ENCODE assay signal across 14 cellular contexts in genomic region chr12:92995258-92995905, GRCh38.
DNase-seq lines count a peak whose midpoint lies in the region; ATAC-seq and TF ChIP-seq lines count a peak whose summit lies in the region.
"Had no signal": no experiment of that assay in that cellular context is flagged by ENCODE, and none has a peak within 500 bp of the region (broad histone marks: within the 10 kb centered on the region; RNA-seq: fewer than 3 reads in every experiment).

No MANE protein-coding gene starts in this region.

- no TSS peak for BruUV-seq in mammary epithelial cell (replicated peaks; lab: Mats Ljungman, UMichigan)

- in situ Hi-C loops in HAP-1 (cut with MboI; ENCODE audit: low sequenced_read_pairs): loop anchor here (25.0 kb wide), 1 partner anchor 208 kb away; no protein-coding TSS in a partner anchor
- in situ Hi-C loops in mammary epithelial cell (cut with MboI; ENCODE audit: low sequenced_read_pairs in 2 of 2): loop anchor here (25.0 kb wide), 1 partner anchor 1117 kb away; no protein-coding TSS in a partner anchor

- no peak overlapping the region for H2AFZ ChIP-seq in mammary epithelial cell (ENCODE audit: low read depth, low read length)

- DNase-seq in NK-92 (lab: John Stamatoyannopoulos, UW; ENCODE audit: unreplicated experiment) (no peak), HAP-1 (ENCODE audit: low spot score in 2 of 2) (no peak), mammary epithelial cell (no peak), erythroblast (lab: John Stamatoyannopoulos, UW) (no peak)
- DNase-seq: activated CD8-positive, alpha-beta T cell treated with anti-CD3 and anti-CD28 coated beads, Interleukin-2, amount 10 ng/mL, durations not matched to agents 7 days and 5 days; aorta; NCI-H187 treated with DMSO at 0.1 percent for 48 hours; ovary; trophoblast cell had no signal

- TF ChIP-seq POLR2A in erythroblast (IDR thresholded peaks at IDR 0.05; ENCODE audit: low read length): no peak

- ATAC-seq in GM19328 (IDR thresholded peaks at IDR 0.05; ENCODE audit: unreplicated experiment) (peak; percentile 71), HG02798 (IDR thresholded peaks at IDR 0.05; ENCODE audit: poor library complexity, unreplicated experiment) (peak; percentile 77), HG03565 (IDR thresholded peaks at IDR 0.05; ENCODE audit: unreplicated experiment) (peak; percentile 68)
- ATAC-seq: A549; activated CD8-positive, alpha-beta T cell treated with anti-CD3 and anti-CD28 coated beads, Interleukin-2, amount 10 ng/mL, durations not matched to agents 7 days and 5 days had no signal

- H3K36me3 ChIP-seq in BLaER1 (no peaks in the 10 kb centered on the region), HAP-1 (replicated peaks) (no peaks in the 10 kb centered on the region), mammary epithelial cell (ENCODE audit: insufficient read depth, low read length) (no peaks in the 10 kb centered on the region)
- H3K36me3 ChIP-seq: ovary had no signal

- H3K4me1 ChIP-seq in BLaER1: peaks cover 13% of the 10 kb centered on the region
- H3K4me1 ChIP-seq in HAP-1: peaks cover 4% of the 10 kb centered on the region; the same call in 1 of the 2 replicates
- H3K4me1 ChIP-seq in mammary epithelial cell (ENCODE audit: insufficient read depth, low read length): no peaks in the 10 kb centered on the region
- H3K4me1 ChIP-seq: A549 had no signal

- H3K79me2 ChIP-seq in mammary epithelial cell (ENCODE audit: insufficient read depth, low read length): no peaks in the 10 kb centered on the region

- WGBS in mammary epithelial cell (ENCODE audit: low coverage, missing lambda C conversion rate): 97% methylated on average over 7 of the region's 7 CpGs

- H4K20me1 ChIP-seq in BLaER1: no peaks in the 10 kb centered on the region
- no peaks in the 10 kb centered on the region for H4K20me1 ChIP-seq in mammary epithelial cell (ENCODE audit: insufficient read depth, low read length)

- dilution Hi-C loops in mammary epithelial cell (cut with HindIII; ENCODE audit: low sequenced_read_pairs): loop anchor here (10.0 kb wide), 1 partner anchor 389 kb away; no protein-coding TSS in a partner anchor

- CTCF ChIA-PET in mammary epithelial cell (lab: Charles Lee; ENCODE audit: low non-redundant PET): no interaction called here

- H3K4me3 ChIP-seq in BLaER1 (no peak overlapping the region), HAP-1 (no peak overlapping the region), mammary epithelial cell (replicated peaks in 1 of 3; ENCODE audit: insufficient read depth in 1 of 3, low read depth in 2 of 3, low read length in 3 of 3) (no peak overlapping the region)
- H3K4me3 ChIP-seq: A549, ovary had no signal

- intact Hi-C loops in mammary epithelial cell (cut with micrococcal nuclease): no loop called here

- H3K9me3 ChIP-seq in BLaER1 (no peaks in the 10 kb centered on the region), HAP-1 (no peaks in the 10 kb centered on the region; the same call in 1 of the 2 replicates), mammary epithelial cell (replicated peaks; ENCODE audit: insufficient read depth, low read length) (no peaks in the 10 kb centered on the region)
- H3K9me3 ChIP-seq: ovary had no signal

- no peak overlapping the region for H3K9ac ChIP-seq in BLaER1
- H3K9ac ChIP-seq in mammary epithelial cell (ENCODE audit: insufficient read depth, low read length): no peak overlapping the region

- H3K27me3 ChIP-seq in BLaER1 (no peaks in the 10 kb centered on the region), HAP-1 (ENCODE audit: low read depth) (no peaks in the 10 kb centered on the region), mammary epithelial cell (ENCODE audit: insufficient read depth, low read length) (no peaks in the 10 kb centered on the region)
- H3K27me3 ChIP-seq: ovary had no signal

- TF ChIP-seq CTCF in mammary epithelial cell (conservative IDR thresholded peaks at IDR 0.05 in 1 of 2, IDR thresholded peaks at IDR 0.05 in 1 of 2; ENCODE audit: extremely low read depth in 1 of 2, insufficient read depth in 1 of 2, low read depth in 1 of 2, low read length in 2 of 2): no peak

- H3K27ac ChIP-seq in BLaER1 (no peak overlapping the region), mammary epithelial cell (ENCODE audit: insufficient read depth, low read depth, low read length) (no peak overlapping the region)
- H3K27ac ChIP-seq: A549, ovary had no signal

- H3K4me2 ChIP-seq in BLaER1 (peak overlapping the region; percentile 16), mammary epithelial cell (ENCODE audit: insufficient read depth, low read depth, low read length) (no peak overlapping the region)
- H3K4me2 ChIP-seq: A549 had no signal
